ENCODE assay signal across 21 cellular contexts in the genomic region with DNA sequence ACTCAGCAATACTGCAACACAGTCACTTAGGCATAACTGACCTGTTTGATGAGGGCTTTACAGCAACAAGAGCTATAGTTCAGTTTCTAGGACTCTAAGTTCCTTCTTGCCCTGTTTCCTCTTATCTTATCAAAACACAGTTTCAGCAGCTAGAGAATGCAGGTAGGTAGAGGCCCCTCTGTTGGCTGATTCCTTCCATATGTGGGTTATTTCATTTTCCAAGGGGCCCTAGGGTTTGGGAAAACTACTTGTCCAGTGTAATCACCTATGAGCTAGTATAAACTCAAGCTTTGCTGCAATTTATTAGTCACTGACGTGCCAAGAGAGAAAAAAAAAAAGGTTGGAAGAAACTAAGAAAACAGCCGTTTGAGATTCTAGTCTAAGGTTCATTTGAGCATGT.
"Had no signal": no experiment of that assay in that cellular context is flagged by ENCODE, and none has a peak within 500 bp of the region (broad histone marks: within the 10 kb centered on the region; RNA-seq: fewer than 3 reads in every experiment).

No MANE protein-coding gene starts in this region.

- DNase-seq: cortex of kidney; dorsolateral prefrontal cortex; effector memory CD4-positive, alpha-beta T cell; heart left ventricle; hypothalamus; kidney glomerular epithelial cell; natural killer cell; ovary; right cardiac atrium; small intestine; stimulated activated CD4-positive, alpha-beta T cell treated with anti-CD3 and anti-CD28 coated beads, Interleukin-4, amount 100 ng/mL, for 1 hour; stimulated activated CD8-positive, alpha-beta memory T cell treated with anti-CD3 and anti-CD28 coated beads, Interleukin-4, amount 100 ng/mL, for 48 hours; stimulated activated naive CD8-positive, alpha-beta T cell treated with anti-CD3 and anti-CD28 coated beads, Interleukin-15, Interleukin-2, amounts not matched to agents 100 U/mL and 50 U/mL, for 24 hours; thyroid gland; upper lobe of right lung had no signal

- H3K4me3 Mint-ChIP-seq: natural killer cell; neural progenitor cell; stimulated activated effector memory CD8-positive, alpha-beta T cell treated with anti-CD3 and anti-CD28 coated beads, Interleukin-12 subunit alpha, Interleukin-12 subunit beta, amount 100 ng/mL, for 72 hours had no signal

- H3K4me1 Mint-ChIP-seq: natural killer cell; stimulated activated effector memory CD8-positive, alpha-beta T cell treated with anti-CD3 and anti-CD28 coated beads, Interleukin-12 subunit alpha, Interleukin-12 subunit beta, amount 100 ng/mL, for 72 hours had no signal

- H3K4me3 ChIP-seq: dorsolateral prefrontal cortex, heart left ventricle, neural progenitor cell, ovary, suprapubic skin, thyroid gland, upper lobe of right lung, vagina had no signal

- H3K9me3 ChIP-seq: heart left ventricle, ovary, suprapubic skin, thyroid gland, upper lobe of right lung, vagina had no signal

- H3K27ac Mint-ChIP-seq: natural killer cell; neural progenitor cell; progenitor cell of endocrine pancreas; stimulated activated effector memory CD8-positive, alpha-beta T cell treated with anti-CD3 and anti-CD28 coated beads, Interleukin-12 subunit alpha, Interleukin-12 subunit beta, amount 100 ng/mL, for 72 hours had no signal

- H3K9me3 Mint-ChIP-seq: natural killer cell; neural progenitor cell; stimulated activated effector memory CD8-positive, alpha-beta T cell treated with anti-CD3 and anti-CD28 coated beads, Interleukin-12 subunit alpha, Interleukin-12 subunit beta, amount 100 ng/mL, for 72 hours had no signal

- H3K27ac ChIP-seq: dorsolateral prefrontal cortex, heart left ventricle, neural progenitor cell, ovary, suprapubic skin, thyroid gland, upper lobe of right lung, vagina had no signal

- ATAC-seq: esophagus mucosa; heart left ventricle; natural killer cell; right cardiac atrium; stimulated activated effector memory CD8-positive, alpha-beta T cell treated with anti-CD3 and anti-CD28 coated beads, Interleukin-12 subunit alpha, Interleukin-12 subunit beta, amount 100 ng/mL, for 72 hours; stimulated activated naive CD8-positive, alpha-beta T cell treated with anti-CD3 and anti-CD28 coated beads, Interleukin-15, Interleukin-2, amounts not matched to agents 100 U/mL and 50 U/mL, for 24 hours; upper lobe of right lung had no signal

- H3K27me3 ChIP-seq: heart left ventricle, neural progenitor cell, ovary, suprapubic skin, thyroid gland, upper lobe of right lung, vagina had no signal

- H3K4me1 ChIP-seq: heart left ventricle, neural progenitor cell, suprapubic skin, upper lobe of right lung, vagina had no signal

- H3K36me3 ChIP-seq: heart left ventricle, neural progenitor cell, ovary, suprapubic skin, thyroid gland, upper lobe of right lung, vagina had no signal

- H3K36me3 Mint-ChIP-seq: natural killer cell; neural progenitor cell; stimulated activated effector memory CD8-positive, alpha-beta T cell treated with anti-CD3 and anti-CD28 coated beads, Interleukin-12 subunit alpha, Interleukin-12 subunit beta, amount 100 ng/mL, for 72 hours had no signal

- H3K27me3 Mint-ChIP-seq: progenitor cell of endocrine pancreas had no signal
